Comparison of ENCODE assay signal across 20 cellular contexts in genomic region chr14:88866305-88866704, GRCh38. TPM values are rescaled to one million over a fixed set of nuclear protein-coding genes. Genes with fewer than 3 reads are reported as not detected.
DNase-seq lines count a peak whose midpoint lies in the region; ATAC-seq lines count a peak whose summit lies in the region.
"Had no signal": no experiment of that assay in that cellular context is flagged by ENCODE, and none has a peak within 500 bp of the region (broad histone marks: within the 10 kb centered on the region; RNA-seq: fewer than 3 reads in every experiment).

No MANE protein-coding gene starts in this region.

- no CpG with 5 or more reads among the region's 3 CpGs for WGBS in trophoblast cell (ENCODE audit: extremely low coverage, insufficient coverage, insufficient read length)

- H3K36me3 ChIP-seq in trophoblast cell (ENCODE audit: control insufficient read depth in 1 of 2, insufficient read depth in 2 of 2, low read length in 2 of 2): no peaks in the 10 kb centered on the region
- H3K36me3 ChIP-seq: right lobe of liver, uterus had no signal

- H3K4me3 ChIP-seq in trophoblast cell (ENCODE audit: low read depth, low read length): no peak overlapping the region
- H3K4me3 ChIP-seq: ascending aorta, lung, right lobe of liver, SK-N-MC, uterus had no signal

- no peak overlapping the region for H2AFZ ChIP-seq in trophoblast cell (ENCODE audit: insufficient read depth, low read length, poor library complexity)

- H2BK5ac ChIP-seq in trophoblast cell (ENCODE audit: low read depth, low read length, poor library complexity): no peak overlapping the region

- H2AK5ac ChIP-seq in trophoblast cell (ENCODE audit: low read length): no peak overlapping the region

- DNase-seq in HCEC 1CT (peak; percentile 16), amniotic epithelial cell (ENCODE audit: low read depth) (peak; percentile 10), fibroblast of gingiva (ENCODE audit: low read depth) (peak; percentile 55), trophoblast cell (peak; percentile 14 to 31)
- DNase-seq in activated CD8-positive, alpha-beta memory T cell treated with anti-CD3 and anti-CD28 coated beads, Interleukin-2, amount 50 U/mL, for 4 hours: no peak
- DNase-seq: activated CD4-positive, alpha-beta T cell treated with anti-CD3 and anti-CD28 coated beads, Interleukin-2, amount 50 U/mL, for 48 hours; CD4-positive, CD25-positive, alpha-beta regulatory T cell; DND-41; NCI-H1105; NCI-H2029 treated with DMSO at 0.1 percent for 48 hours; right lobe of liver; stimulated activated CD4-positive, alpha-beta T cell treated with anti-CD3 and anti-CD28 coated beads, Interleukin-4, amount 100 ng/mL, for 1 hour; substantia nigra; uterus had no signal

- H4K8ac ChIP-seq in trophoblast cell (ENCODE audit: low read depth, low read length): no peak overlapping the region

- no peaks in the 10 kb centered on the region for H3K79me1 ChIP-seq in trophoblast cell (ENCODE audit: low read length)

- no peak overlapping the region for H2BK120ac ChIP-seq in trophoblast cell (ENCODE audit: insufficient read depth, low read length, poor library complexity)

- no peak for ATAC-seq in HG02610 (IDR thresholded peaks at IDR 0.05; ENCODE audit: unreplicated experiment)
- no peak for ATAC-seq in HG02759 (IDR thresholded peaks at IDR 0.05; ENCODE audit: unreplicated experiment)
- ATAC-seq: activated CD4-positive, CD25-positive, alpha-beta regulatory T cell treated with anti-CD3 and anti-CD28 coated beads, Interleukin-2, amount 50 U/mL, for 24 hours; right lobe of liver had no signal

- H3K79me2 ChIP-seq in trophoblast cell (ENCODE audit: control insufficient read depth, insufficient read depth, low read length, poor library complexity): no peaks in the 10 kb centered on the region

- H3K4ac ChIP-seq in trophoblast cell (ENCODE audit: low read depth, low read length): no peak overlapping the region

- H2BK12ac ChIP-seq in trophoblast cell (ENCODE audit: low read length): no peak overlapping the region

- H3K23ac ChIP-seq in trophoblast cell (ENCODE audit: low read length): no peak overlapping the region

- no peak overlapping the region for H4K91ac ChIP-seq in trophoblast cell (ENCODE audit: low read depth, low read length)

- no peak overlapping the region for H3K18ac ChIP-seq in trophoblast cell (ENCODE audit: low read length)

- H4K12ac ChIP-seq in trophoblast cell (ENCODE audit: low read depth, low read length): no peak overlapping the region

- H3K4me2 ChIP-seq in trophoblast cell (ENCODE audit: low read length): no peak overlapping the region

- H3K9ac ChIP-seq in trophoblast cell (ENCODE audit: low read length): no peak overlapping the region

- H3K14ac ChIP-seq in trophoblast cell (ENCODE audit: low read length): no peak overlapping the region

- H3K27me3 ChIP-seq in trophoblast cell (ENCODE audit: insufficient read depth, low read length): no peaks in the 10 kb centered on the region
- H3K27me3 ChIP-seq: ascending aorta, right lobe of liver, uterus had no signal

- no peaks in the 10 kb centered on the region for H3K4me1 ChIP-seq in trophoblast cell (ENCODE audit: control insufficient read depth in 1 of 2, insufficient read depth in 2 of 2, low read length in 2 of 2)
- H3K4me1 ChIP-seq: ascending aorta, right lobe of liver, uterus had no signal

- H3K9me3 ChIP-seq in trophoblast cell (ENCODE audit: insufficient read depth, low read depth, low read length): no peaks in the 10 kb centered on the region
- H3K9me3 ChIP-seq: ascending aorta, right lobe of liver, uterus had no signal

- H3K27ac ChIP-seq in trophoblast cell (ENCODE audit: low read depth, low read length): no peak overlapping the region
- H3K27ac ChIP-seq: ascending aorta, right lobe of liver, SK-N-MC, uterus had no signal

RNA-seq across cellular contexts. Expression of gene TTC8, which starts 41.9 kb away (rescaled TPM):
- 6.5 and 8.3 TPM in 2 replicates for polyA plus RNA-seq in trophoblast cell (2013)
